ENCODE assay signal across 1 cellular context in the genomic region with DNA sequence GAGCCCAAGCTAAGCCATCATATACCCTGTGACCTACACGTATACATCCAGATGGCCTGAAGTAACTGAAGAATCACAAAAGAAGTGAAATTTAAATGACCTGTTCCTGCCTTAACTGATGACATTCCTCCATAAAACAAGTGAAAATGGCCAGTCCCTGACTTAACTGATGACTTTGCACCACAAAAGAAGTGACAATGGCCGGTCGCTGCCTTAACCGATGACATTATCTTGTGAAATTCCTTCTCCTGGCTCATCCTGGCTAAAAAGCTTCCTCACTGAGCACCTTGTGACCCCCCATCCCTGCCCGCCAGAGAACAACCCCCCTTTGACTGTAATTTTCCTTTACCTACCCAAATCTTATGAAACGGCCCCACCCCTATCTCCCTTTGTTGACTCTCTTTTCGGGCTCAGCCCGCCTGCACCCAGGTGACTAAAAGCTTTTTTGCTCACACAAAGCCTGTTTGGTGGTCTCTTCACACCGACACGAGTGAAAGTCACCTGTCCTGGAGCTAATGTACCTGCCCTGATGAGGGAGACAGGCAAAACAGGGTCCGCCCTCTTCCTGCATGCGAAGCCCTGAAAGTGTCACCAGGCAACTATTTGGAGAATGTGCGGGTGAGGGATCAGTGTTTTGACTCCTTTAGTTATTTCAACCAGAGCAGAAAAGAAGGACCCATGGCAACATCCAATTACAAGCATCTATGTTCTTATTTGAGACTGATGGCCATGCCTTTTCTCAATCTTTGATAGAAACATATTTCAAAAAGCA.
TF ChIP-seq lines count a peak whose summit lies in the region.

No MANE protein-coding gene starts in this region.

TF ChIP-seq in HCT116, 20 proteins besides CTCF, POLR2A, EP300 and RAD21 (continued from another document):
- TF ChIP-seq, protein P1, sequence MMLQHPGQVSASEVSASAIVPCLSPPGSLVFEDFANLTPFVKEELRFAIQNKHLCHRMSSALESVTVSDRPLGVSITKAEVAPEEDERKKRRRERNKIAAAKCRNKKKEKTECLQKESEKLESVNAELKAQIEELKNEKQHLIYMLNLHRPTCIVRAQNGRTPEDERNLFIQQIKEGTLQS (IDR thresholded peaks at IDR 0.05) = no peak
- TF ChIP-seq ZNF274 (IDR thresholded peaks at IDR 0.05; ENCODE audit: low read depth, low read length) = no peak
- no peak for TF ChIP-seq ZFX (IDR thresholded peaks at IDR 0.05)
TF ChIP-seq in HCT116: peak in this region for 0.
